Comparison of ENCODE assay signal across 22 cellular contexts in the genomic region with DNA sequence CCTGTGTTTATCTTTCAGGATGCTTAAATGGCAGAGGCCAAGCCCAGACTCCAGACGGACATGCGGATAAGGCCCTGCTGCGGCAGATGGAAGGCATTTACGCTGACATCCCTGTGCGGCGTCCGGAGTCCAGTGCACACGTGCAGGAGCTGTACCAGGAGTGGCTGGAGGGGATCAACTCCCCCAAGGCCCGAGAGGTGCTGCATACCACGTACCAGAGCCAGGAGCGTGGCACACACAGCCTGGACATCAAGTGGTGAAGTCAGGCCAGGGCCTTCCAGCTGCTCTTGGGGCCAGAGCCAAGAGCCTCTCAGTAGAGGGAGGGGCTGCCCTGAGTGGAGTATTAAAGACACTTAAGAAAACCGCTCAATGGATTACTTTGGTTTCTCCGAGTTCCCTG. TPM values are rescaled to one million over a fixed set of nuclear protein-coding genes. Genes with fewer than 3 reads are reported as not detected.
DNase-seq lines count a peak whose midpoint lies in the region; ATAC-seq and TF ChIP-seq lines count a peak whose summit lies in the region.
"Had no signal": no experiment of that assay in that cellular context is flagged by ENCODE, and none has a peak within 500 bp of the region (broad histone marks: within the 10 kb centered on the region; RNA-seq: fewer than 3 reads in every experiment).

No MANE protein-coding gene starts in this region.

- H3K36me3 ChIP-seq in H7 (replicated peaks; ENCODE audit: control insufficient read depth, insufficient read depth, low read length) (peaks cover 17% of the 10 kb centered on the region), right atrium auricular region (peaks cover 50% of the 10 kb centered on the region), gastrocnemius medialis (peaks cover 0 to 54% of the 10 kb centered on the region in 2 donors)

- DNase-seq in H7, result peak; percentile 24
- peak; percentile 16 for DNase-seq in astrocyte of the hippocampus (ENCODE audit: low read depth, low spot score)
- DNase-seq in right atrium auricular region (ENCODE audit: low spot score), result no peak
- DNase-seq in gastrocnemius medialis, result no peak
- no peak for DNase-seq in activated CD8-positive, alpha-beta memory T cell treated with anti-CD3 and anti-CD28 coated beads for 24 hours
- DNase-seq in UCSD-AML1 (lab: John Stamatoyannopoulos, UW; ENCODE audit: unreplicated experiment), result no peak
- DNase-seq in NCI-H2227 treated with DMSO at 0.1 percent for 48 hours (lab: John Stamatoyannopoulos, UW), result no peak
- DNase-seq: activated CD8-positive, alpha-beta memory T cell treated with anti-CD3 and anti-CD28 coated beads, Interleukin-2, amount 10 ng/mL, durations not matched to agents 7 days and 5 days; CD4-positive, alpha-beta memory T cell; DMS153; GDM1; glutamatergic neuron; KBM-7; MM.1S; NCI-H1436 treated with DMSO at 0.1 percent for 48 hours; NCI-H2171 treated with DMSO at 0.1 percent for 48 hours; NCI-H69; stimulated activated CD4-positive, alpha-beta T cell treated with anti-CD3 and anti-CD28 coated beads, Interleukin-1b, Interleukin-23, amount 100 ng/mL, for 48 hours; SW 1271 had no signal

- intact Hi-C loops in gastrocnemius medialis (cut with DNase I; ENCODE audit: low total_unique reads), result no loop called here

- H3K27ac ChIP-seq in right atrium auricular region (peak overlapping the region; percentile 77 to 78), gastrocnemius medialis (peak overlapping the region; percentile 40 to 69 (median 51))

- no peak for TF ChIP-seq CTCF in right atrium auricular region (IDR thresholded peaks at IDR 0.05)
- no peak for TF ChIP-seq CTCF in gastrocnemius medialis (IDR thresholded peaks at IDR 0.05 in 4 of 5, conservative IDR thresholded peaks at IDR 0.05 in 1 of 5)

- H3K4me3 ChIP-seq in H7 (ENCODE audit: insufficient read depth, low read depth, low read length) (no peak overlapping the region), right atrium auricular region (no peak overlapping the region), gastrocnemius medialis (no peak overlapping the region)
- H3K4me3 ChIP-seq: skin epidermis, suprapubic skin had no signal

- H3K9me3 ChIP-seq in right atrium auricular region (no peaks in the 10 kb centered on the region), gastrocnemius medialis (no peaks in the 10 kb centered on the region)
- H3K9me3 ChIP-seq: suprapubic skin had no signal

- peak; percentile 37 to 60 for ATAC-seq in gastrocnemius medialis
- ATAC-seq: activated CD8-positive, alpha-beta memory T cell treated with anti-CD3 and anti-CD28 coated beads, Interleukin-2, amount 10 ng/mL, durations not matched to agents 7 days and 5 days; stimulated activated effector memory CD8-positive, alpha-beta T cell treated with anti-CD3 and anti-CD28 coated beads, Interleukin-12 subunit alpha, Interleukin-12 subunit beta, amount 100 ng/mL, for 72 hours had no signal

- TF ChIP-seq POLR2A in gastrocnemius medialis (IDR thresholded peaks at IDR 0.05), result no peak

- H3K4me1 ChIP-seq in right atrium auricular region (peaks cover 0 to 13% of the 10 kb centered on the region in 2 donors), gastrocnemius medialis (peaks cover 5 to 12% of the 10 kb centered on the region in 2 donors)

- in situ Hi-C loops in gastrocnemius medialis (cut with MboI; ENCODE audit: low sequenced_read_pairs in 4 of 4), result no loop called here

- no peaks in the 10 kb centered on the region for H3K27me3 ChIP-seq in H7 (ENCODE audit: control insufficient read depth, insufficient read depth, low read length)
- no peaks in the 10 kb centered on the region for H3K27me3 ChIP-seq in right atrium auricular region
- H3K27me3 ChIP-seq in gastrocnemius medialis, result no peaks in the 10 kb centered on the region
- H3K27me3 ChIP-seq: suprapubic skin had no signal

RNA-seq across cellular contexts. Expression of gene NARF, which starts 29.4 kb away (rescaled TPM):
- 42.2 and 49.9 TPM in 2 replicates for total RNA-seq in H7 (2014; rRNA removed; shearing (Covaris generic))
- 10 to 100 TPM; 51.4 to 54.8 TPM for total RNA-seq in right atrium auricular region
- total RNA-seq in gastrocnemius medialis, result 10 to 100 TPM; 29.6 to 63.4 (median 49.0) TPM

RNA-seq across cellular contexts. Expression of gene FOXK2, which starts 31.6 kb away (rescaled TPM):
- total RNA-seq in H7 (2014; rRNA removed; shearing (Covaris generic)), result 54.1 and 67.4 TPM in 2 replicates
- total RNA-seq in right atrium auricular region (10 to 100 TPM; 27.8 to 40.3 TPM), gastrocnemius medialis (100 to 1,000 TPM in 1 of 4 donors, 10 to 100 TPM in 3; 70.7 to 109 (median 85.0) TPM)

RNA-seq across cellular contexts. Expression of gene CYBC1, which starts 37.3 kb away (rescaled TPM):
- 62.8 and 76.1 TPM in 2 replicates for total RNA-seq in H7 (2014; rRNA removed; shearing (Covaris generic))
- total RNA-seq in right atrium auricular region (10 to 100 TPM; 14.9 to 34.9 TPM), gastrocnemius medialis (10 to 100 TPM; 17.3 to 29.8 (median 19.3) TPM)

Comparison
In these comparisons a context has a peak if more than half of its experiments do, and no peak if none do; other contexts are left out.
1. DNase-seq: peak in H7 (single experiment) and astrocyte of the hippocampus (single experiment); none in right atrium auricular region (single experiment), gastrocnemius medialis (0 of 2), activated CD8-positive, alpha-beta memory T cell treated with anti-CD3 and anti-CD28 coated beads for 24 hours (single experiment), UCSD-AML1 (single experiment) and NCI-H2227 treated with DMSO at 0.1 percent for 48 hours (single experiment).